Comparison of ENCODE assay signal across 20 cellular contexts in the genomic region with DNA sequence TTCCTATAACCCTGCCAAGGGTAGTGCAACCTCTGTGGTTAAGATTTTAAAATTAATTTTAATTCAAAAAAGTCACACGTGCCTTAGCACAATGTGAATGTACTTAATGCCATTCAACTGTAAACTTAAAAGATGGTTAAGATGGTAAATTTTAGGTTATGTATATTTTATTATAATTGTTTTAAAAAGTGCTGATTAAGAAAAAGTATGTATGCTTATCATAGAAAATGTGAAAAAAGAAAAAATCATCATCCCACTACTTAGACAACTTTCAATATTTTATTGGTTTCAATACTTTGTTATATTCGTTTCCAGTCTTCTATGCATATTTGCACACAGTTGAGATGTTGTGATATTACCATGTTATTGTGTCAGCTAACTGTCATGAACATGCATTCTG.
"Had no signal": no experiment of that assay in that cellular context is flagged by ENCODE, and none has a peak within 500 bp of the region (broad histone marks: within the 10 kb centered on the region; RNA-seq: fewer than 3 reads in every experiment).

No MANE protein-coding gene starts in this region.

- H3K4me2 ChIP-seq: KMS-11 had no signal

- H3K4me1 ChIP-seq: SJCRH30 had no signal

- H3K4me3 ChIP-seq: SJCRH30 had no signal

- H3K27ac ChIP-seq: KMS-11, RWPE1, SJCRH30 had no signal

- ATAC-seq: SK-N-SH treated with all-trans-retinoic acid at 6 μM for 48 hours had no signal

- DNase-seq: IMR-90, Kasumi-1, MM.1S, NCI-H1092 treated with DMSO at 0.1 percent for 48 hours, NCI-H1436, NCI-H187, NCI-H2029, NCI-H2081 treated with DMSO at 0.1 percent for 48 hours, NCI-H2171, NCI-H226, NCI-H446, NCI-H510A, NCI-H524 treated with DMSO at 0.1 percent for 48 hours, NCI-H69, NCI-H774, SHP77 treated with DMSO at 0.1 percent for 48 hours, SJCRH30 had no signal

- H3K9me3 ChIP-seq: SJCRH30 had no signal

- H3K9ac ChIP-seq: KMS-11 had no signal

- H3K27me3 ChIP-seq: SJCRH30 had no signal
